8 cellular contexts compared by ENCODE assay signal in the genomic region with DNA sequence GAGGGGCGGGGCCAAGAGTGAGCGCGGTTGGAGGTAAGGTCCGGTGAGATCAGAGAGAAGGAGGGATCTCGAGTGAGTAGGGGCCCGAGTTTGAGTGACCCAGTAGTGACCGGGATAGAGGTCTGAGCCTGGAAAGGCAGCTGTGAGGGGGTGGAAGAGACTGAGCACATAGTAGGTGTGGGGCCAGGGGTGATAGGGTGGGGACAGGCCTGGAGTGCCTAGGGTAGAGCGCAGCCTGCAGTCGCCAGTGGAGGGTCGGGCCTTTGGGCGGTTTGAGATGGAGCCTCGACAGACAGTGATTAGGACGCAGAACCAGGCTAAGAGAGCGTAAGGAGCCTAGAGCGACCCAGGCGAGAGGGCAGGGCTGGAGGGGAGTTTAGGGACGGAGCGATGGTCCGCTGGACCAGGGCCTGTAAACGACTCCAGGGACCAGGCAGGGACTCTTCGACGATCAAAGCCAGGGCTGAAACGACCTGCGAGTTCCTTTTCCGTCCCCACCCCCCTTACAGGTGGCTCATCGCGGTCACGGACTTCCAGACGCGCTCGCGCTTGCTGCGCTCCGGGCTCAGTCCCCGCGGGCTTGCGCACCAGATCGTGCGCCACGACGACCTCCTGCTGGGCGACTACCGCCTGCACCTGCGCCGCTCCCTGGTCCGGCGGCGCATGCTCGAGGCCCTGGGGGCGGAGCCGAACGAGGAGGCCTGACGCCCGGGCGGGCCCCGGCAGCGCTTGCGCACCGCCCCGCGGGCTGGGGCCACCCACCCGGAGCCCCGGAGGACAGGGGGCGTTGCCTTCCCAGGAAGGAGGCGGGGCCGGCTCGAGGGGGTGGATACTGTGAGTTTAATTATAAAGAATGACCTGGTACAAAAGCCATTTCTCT. TPM values are rescaled to one million over a fixed set of nuclear protein-coding genes. Genes with fewer than 3 reads are reported as not detected.
DNase-seq lines count a peak whose midpoint lies in the region; TF ChIP-seq lines count a peak whose summit lies in the region.

No MANE protein-coding gene starts in this region.

- H3K27me3 ChIP-seq in neural cell (ENCODE audit: insufficient read depth, low read depth, low read length) (no peaks in the 10 kb centered on the region), subcutaneous abdominal adipose tissue (ENCODE audit: control insufficient read depth in 5 of 5, insufficient read depth in 4 of 5, low read length in 5 of 5) (peaks cover 35 to 49% (median 39%) of the 10 kb centered on the region in 5 donors)

- TF ChIP-seq CTCF in fibroblast of mammary gland (conservative IDR thresholded peaks at IDR 0.05; ENCODE audit: control insufficient read depth, insufficient read depth, low read depth, low read length), result no peak
- peak; percentile 43 for TF ChIP-seq CTCF in neural cell (IDR thresholded peaks at IDR 0.05; ENCODE audit: poor library complexity, severe bottlenecking)

- in situ Hi-C loops in G401 (cut with HindIII; ENCODE audit: low sequenced_read_pairs), result no loop called here

- H3K79me2 ChIP-seq in neural cell (replicated peaks; ENCODE audit: insufficient read depth, low read length), result no peaks in the 10 kb centered on the region

- peak overlapping the region; percentile 92 for H3K4me2 ChIP-seq in neural cell (ENCODE audit: low read length)

- TF ChIP-seq EP300 in neural cell (conservative IDR thresholded peaks at IDR 0.05; ENCODE audit: poor library complexity, severe bottlenecking), result peak; percentile 31

- H3K9me3 ChIP-seq in neural cell (ENCODE audit: low read length) (no peaks in the 10 kb centered on the region), subcutaneous abdominal adipose tissue (ENCODE audit: control insufficient read depth in 5 of 5, low read length in 5 of 5) (peaks cover 0 to 14% (median 10%) of the 10 kb centered on the region in 5 donors)

- H3K4me3 ChIP-seq in fibroblast of mammary gland (ENCODE audit: control insufficient read depth, low read depth, low read length) (peak overlapping the region; percentile 28), neural cell (ENCODE audit: low read length) (peak overlapping the region; percentile 76), subcutaneous abdominal adipose tissue (ENCODE audit: low read depth in 1 of 5, low read length in 5 of 5) (peak overlapping the region; percentile 39 to 63 (median 49))

- H3K36me3 ChIP-seq in neural cell (ENCODE audit: insufficient read depth, low read length) (no peaks in the 10 kb centered on the region), subcutaneous abdominal adipose tissue (ENCODE audit: control insufficient read depth in 5 of 5, insufficient read depth in 5 of 5, low read length in 5 of 5) (no peaks in the 10 kb centered on the region)

- peak overlapping the region; percentile 23 for H2AFZ ChIP-seq in neural cell (ENCODE audit: low read depth, low read length)

- peaks cover 0 to 16% (median 10%) of the 10 kb centered on the region in 5 donors for H3K4me1 ChIP-seq in subcutaneous abdominal adipose tissue (ENCODE audit: control insufficient read depth in 5 of 5, insufficient read depth in 5 of 5, low read length in 5 of 5)

- no peaks in the 10 kb centered on the region for H3K9me2 ChIP-seq in neural cell (ENCODE audit: insufficient read depth, low read length)

- peaks cover 4% of the 10 kb centered on the region for H3F3A ChIP-seq in neural cell (ENCODE audit: insufficient read depth, low read length, poor library complexity, severe bottlenecking)

- DNase-seq in G401 (ENCODE audit: low spot score) (peak; percentile 91), NCI-H460 (ENCODE audit: extremely low read depth, low read depth) (peak; percentile 84), activated T-cell treated with anti-CD3 and anti-CD28 coated beads for 1 hour (ENCODE audit: low read depth) (peak; percentile 25), fibroblast of mammary gland (ENCODE audit: low read depth) (peak; percentile 29), NCI-H526 treated with DMSO at 0.1 percent for 48 hours (lab: John Stamatoyannopoulos, UW) (no peak), LoVo (ENCODE audit: low spot score) (no peak)

- H3K9ac ChIP-seq in neural cell (ENCODE audit: low read length) (peak overlapping the region; percentile 88), subcutaneous abdominal adipose tissue (ENCODE audit: low read length in 5 of 5) (no peak overlapping the region)

- H3K27ac ChIP-seq in neural cell (ENCODE audit: low read length), result peak overlapping the region; percentile 92
- no peak overlapping the region for H3K27ac ChIP-seq in subcutaneous abdominal adipose tissue (ENCODE audit: low read depth, low read length)

- TF ChIP-seq RAD21 in neural cell (conservative IDR thresholded peaks at IDR 0.05), result peak; percentile 39

- H4K20me1 ChIP-seq in neural cell (ENCODE audit: insufficient read depth), result no peaks in the 10 kb centered on the region

TF ChIP-seq in neural cell, 6 proteins besides CTCF, POLR2A, EP300 and RAD21:
- TF ChIP-seq TAF1 (IDR thresholded peaks at IDR 0.05; ENCODE audit: low read depth) (peak; percentile 83), SMC3 (conservative IDR thresholded peaks at IDR 0.05; ENCODE audit: poor library complexity) (peak; percentile 57), EZH2 (IDR thresholded peaks at IDR 0.05; ENCODE audit: borderline replicate concordance, insufficient read depth, low read length, poor library complexity, severe bottlenecking) (no peak), MXI1 (conservative IDR thresholded peaks at IDR 0.05; ENCODE audit: poor library complexity, severe bottlenecking) (peak; percentile 73), POLR2AphosphoS5 (IDR thresholded peaks at IDR 0.05) (peak; percentile 81), REST (IDR thresholded peaks at IDR 0.05; ENCODE audit: borderline replicate concordance) (peak; percentile 51)

RNA-seq across cellular contexts. Expression of gene C19orf81, which starts 9.4 kb away (rescaled TPM):
- 10.0 and 13.1 TPM in 2 replicates for total RNA-seq in G401 (2014; rRNA removed; shearing (Covaris generic))
- 4.6 and 8.0 TPM in 2 replicates for total RNA-seq in NCI-H460 (2014; rRNA removed; shearing (Covaris generic))
- 5.2 and 12.2 TPM in 2 replicates for polyA plus RNA-seq in NCI-H460 (2014; cell fraction: nucleus; rRNA removed)
- polyA plus RNA-seq in neural cell, result 17.0 and 28.3 TPM in 2 replicates
- 2.5 and 4.4 TPM in 2 replicates for polyA minus RNA-seq in neural cell

RNA-seq across cellular contexts. Expression of gene SYT3, which starts 19.0 kb away (rescaled TPM):
- 2.7 and 5.7 TPM in 2 replicates for total RNA-seq in G401 (2014; rRNA removed; shearing (Covaris generic))
- 0.20 and 0.49 TPM in 2 replicates for total RNA-seq in NCI-H460 (2014; rRNA removed; shearing (Covaris generic))
- not detected in 2 replicates for polyA plus RNA-seq in NCI-H460 (2014; cell fraction: nucleus; rRNA removed)
- 14.8 and 18.6 TPM in 2 replicates for polyA plus RNA-seq in neural cell
- polyA minus RNA-seq in neural cell, result 25.6 and 26.3 TPM in 2 replicates

Comparison
In these comparisons a context has a peak if more than half of its experiments do, and no peak if none do; other contexts are left out.
1. DNase-seq: peak in G401 (single experiment), NCI-H460 (single experiment), activated T-cell treated with anti-CD3 and anti-CD28 coated beads for 1 hour (single experiment) and fibroblast of mammary gland (single experiment); none in NCI-H526 treated with DMSO at 0.1 percent for 48 hours (single experiment) and LoVo (single experiment).
2. Peak in every context shown above with its lines, with median percentiles within 50 percentile points of each other: H3K4me3 ChIP-seq.